ENCODE assay signal across 12 cellular contexts in genomic region chr1:45684402-45684801, GRCh38. TPM values are rescaled to one million over a fixed set of nuclear protein-coding genes. Genes with fewer than 3 reads are reported as not detected.
DNase-seq lines count a peak whose midpoint lies in the region; ATAC-seq and TF ChIP-seq lines count a peak whose summit lies in the region.
"Had no signal": no experiment of that assay in that cellular context is flagged by ENCODE, and none has a peak within 500 bp of the region (broad histone marks: within the 10 kb centered on the region; RNA-seq: fewer than 3 reads in every experiment).

No MANE protein-coding gene starts in this region.

- H3K27me3 Mint-ChIP-seq in activated naive CD8-positive, alpha-beta T cell treated with anti-CD3 and anti-CD28 coated beads, Interleukin-2, amount 50 U/mL, for 24 hours = no peaks in the 10 kb centered on the region

- H3K4me3 Mint-ChIP-seq in activated naive CD8-positive, alpha-beta T cell treated with anti-CD3 and anti-CD28 coated beads, Interleukin-2, amount 50 U/mL, for 24 hours = peak overlapping the region; percentile 94

- TF ChIP-seq POLR2A in heart left ventricle (IDR thresholded peaks at IDR 0.05) (no peak), right lobe of liver (IDR thresholded peaks at IDR 0.05) (no peak)

- ATAC-seq in heart left ventricle (no peak), right lobe of liver (no peak), upper lobe of right lung (no peak), GM19328 (IDR thresholded peaks at IDR 0.05; ENCODE audit: unreplicated experiment) (no peak), omental fat pad (ENCODE audit: low FRiP score) (no peak)
- ATAC-seq in activated naive CD8-positive, alpha-beta T cell treated with anti-CD3 and anti-CD28 coated beads, Interleukin-2, amount 50 U/mL, for 24 hours = no peak

- H3K27me3 ChIP-seq in heart left ventricle (no peaks in the 10 kb centered on the region), right atrium auricular region (no peaks in the 10 kb centered on the region), right lobe of liver (no peaks in the 10 kb centered on the region), upper lobe of right lung (no peaks in the 10 kb centered on the region)

- TF ChIP-seq CTCF in heart left ventricle (IDR thresholded peaks at IDR 0.05) (no peak), right atrium auricular region (IDR thresholded peaks at IDR 0.05) (no peak), right lobe of liver (IDR thresholded peaks at IDR 0.05) (no peak), upper lobe of right lung (IDR thresholded peaks at IDR 0.05) (no peak), omental fat pad (IDR thresholded peaks at IDR 0.05) (no peak)

- no peaks in the 10 kb centered on the region for H3K9me3 Mint-ChIP-seq in activated naive CD8-positive, alpha-beta T cell treated with anti-CD3 and anti-CD28 coated beads, Interleukin-2, amount 50 U/mL, for 24 hours

- 31 to 46% (median 38%) methylated on average over 2 of the region's 2 CpGs for WGBS in heart left ventricle, 4 donors
- 17% methylated on average over 2 of the region's 2 CpGs for WGBS in right lobe of liver (ENCODE audit: insufficient coverage, low coverage, low lambda C conversion rate, missing lambda C conversion rate)

- no peak overlapping the region for H3K27ac ChIP-seq in heart left ventricle
- no peak overlapping the region for H3K27ac ChIP-seq in right atrium auricular region
- peak overlapping the region in 1 of 3 donors; percentile 93 for H3K27ac ChIP-seq in right lobe of liver
- H3K27ac ChIP-seq in upper lobe of right lung = no peak overlapping the region

- H3K27ac Mint-ChIP-seq in activated naive CD8-positive, alpha-beta T cell treated with anti-CD3 and anti-CD28 coated beads, Interleukin-2, amount 50 U/mL, for 24 hours = peak overlapping the region; percentile 26

- DNase-seq in heart left ventricle (no peak), right atrium auricular region (ENCODE audit: low spot score) (no peak), right lobe of liver (no peak), upper lobe of right lung (no peak), NOMO-1 treated with dmso at 0.1 percent for 144 hours (lab: John Stamatoyannopoulos, UW; ENCODE audit: unreplicated experiment) (no peak), omental fat pad (ENCODE audit: low spot score) (no peak)
- DNase-seq in activated naive CD8-positive, alpha-beta T cell treated with anti-CD3 and anti-CD28 coated beads, Interleukin-2, amount 50 U/mL, for 24 hours = no peak
- DNase-seq: activated CD8-positive, alpha-beta memory T cell treated with anti-CD3 and anti-CD28 coated beads, Interleukin-2, amount 50 U/mL, for 48 hours; DMS53; NCI-H2029 treated with DMSO at 0.1 percent for 48 hours; stimulated activated CD8-positive, alpha-beta memory T cell treated with anti-CD3 and anti-CD28 coated beads, Interleukin-4, amount 100 ng/mL, for 48 hours had no signal

- intact Hi-C loops in heart left ventricle (cut with DNase I) (loop anchor here in 5 of 10 donors (10.0 kb wide), 2 partner anchors 100 to 160 kb away; partner anchors contain the start of genes NASP (in 3 of the 5) and PRDX1 (in 2 of the 5)), right lobe of liver (cut with DNase I) (no loop called here), upper lobe of right lung (cut with DNase I) (no loop called here)

- peaks cover 55% of the 10 kb centered on the region for H3K4me1 Mint-ChIP-seq in activated naive CD8-positive, alpha-beta T cell treated with anti-CD3 and anti-CD28 coated beads, Interleukin-2, amount 50 U/mL, for 24 hours

- no peaks in the 10 kb centered on the region for H3K9me3 ChIP-seq in heart left ventricle
- no peaks in the 10 kb centered on the region for H3K9me3 ChIP-seq in right atrium auricular region
- H3K9me3 ChIP-seq in right lobe of liver = no peaks in the 10 kb centered on the region
- H3K9me3 ChIP-seq in upper lobe of right lung = no peaks in the 10 kb centered on the region

- peaks cover 9 to 71% (median 58%) of the 10 kb centered on the region in 12 donors for H3K4me1 ChIP-seq in heart left ventricle
- H3K4me1 ChIP-seq in right atrium auricular region = peaks cover 0 to 54% of the 10 kb centered on the region in 2 donors
- peaks cover 0 to 44% (median 20%) of the 10 kb centered on the region in 4 donors for H3K4me1 ChIP-seq in right lobe of liver
- peaks cover 66% of the 10 kb centered on the region for H3K4me1 ChIP-seq in upper lobe of right lung

- H3K36me3 ChIP-seq in heart left ventricle (peaks cover 0 to under 1% (median 0%) of the 10 kb centered on the region in 9 donors), right atrium auricular region (no peaks in the 10 kb centered on the region), right lobe of liver (no peaks in the 10 kb centered on the region), upper lobe of right lung (no peaks in the 10 kb centered on the region)

- H3K4me3 ChIP-seq in heart left ventricle (peak overlapping the region in 9 of 12 donors; percentile 75 to 99 (median 92)), right atrium auricular region (peak overlapping the region in 1 of 2 donors; percentile 88), right lobe of liver (peak overlapping the region; percentile 60 to 90 (median 86)), upper lobe of right lung (peak overlapping the region; percentile 74)

- H3K36me3 Mint-ChIP-seq in activated naive CD8-positive, alpha-beta T cell treated with anti-CD3 and anti-CD28 coated beads, Interleukin-2, amount 50 U/mL, for 24 hours (ENCODE audit: low read depth) = peaks cover 27% of the 10 kb centered on the region

RNA-seq across cellular contexts. Expression of gene GPBP1L1, which starts 1.9 kb away (rescaled TPM):
- total RNA-seq in heart left ventricle (10 to 100 TPM; 73.8 to 94.2 (median 78.1) TPM), right atrium auricular region (100 to 1,000 TPM in 1 of 2 donors, 10 to 100 TPM in 1; 77.3 to 106 TPM), right lobe of liver (10 to 100 TPM; 51.2 to 80.0 (median 67.3) TPM), upper lobe of right lung (137 TPM), omental fat pad (100 to 1,000 TPM in 3 of 4 donors, 10 to 100 TPM in 1; 75.1 to 116 (median 105) TPM)
- polyA plus RNA-seq in heart left ventricle = 10 to 100 TPM; 26.6 to 40.2 TPM

RNA-seq across cellular contexts. Expression of gene TMEM69, which starts 3.6 kb away (rescaled TPM):
- total RNA-seq in heart left ventricle (10 to 100 TPM; 20.4 to 38.5 (median 26.3) TPM), right atrium auricular region (10 to 100 TPM; 27.7 to 38.2 TPM), right lobe of liver (10 to 100 TPM in 3 of 6 experiments, 1 to 10 TPM in 3; 7.5 to 17.5 (median 10.0) TPM), upper lobe of right lung (15.5 TPM), omental fat pad (10 to 100 TPM; 14.3 to 22.3 (median 21.2) TPM)
- 10 to 100 TPM; 18.7 to 25.2 TPM for polyA plus RNA-seq in heart left ventricle
